Comparison of ENCODE assay signal across 1 cellular context in the genomic region with DNA sequence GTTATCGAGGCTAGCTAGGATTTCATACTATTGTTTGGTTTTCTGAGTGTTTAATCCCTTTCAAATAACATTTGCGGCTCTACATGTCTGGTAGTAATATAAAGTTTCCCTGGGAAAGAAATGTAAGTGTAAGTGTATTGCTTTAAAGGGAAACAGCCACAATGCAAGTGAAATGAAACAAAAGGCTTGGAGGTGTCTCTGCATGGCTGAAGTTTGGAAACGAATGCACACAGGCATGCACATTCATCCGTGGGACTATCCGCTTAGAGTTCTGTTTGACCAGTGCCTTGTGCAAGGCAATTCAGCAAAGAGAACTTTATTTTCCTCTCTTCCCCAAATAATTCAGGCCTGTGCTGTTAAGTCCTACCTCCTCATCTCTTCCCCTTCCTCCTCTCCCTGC.
TF ChIP-seq lines count a peak whose summit lies in the region.

No MANE protein-coding gene starts in this region.

TF ChIP-seq in A549, 52 proteins besides CTCF, POLR2A, EP300 and RAD21 (continued from another document):
- TF ChIP-seq, protein P1, sequence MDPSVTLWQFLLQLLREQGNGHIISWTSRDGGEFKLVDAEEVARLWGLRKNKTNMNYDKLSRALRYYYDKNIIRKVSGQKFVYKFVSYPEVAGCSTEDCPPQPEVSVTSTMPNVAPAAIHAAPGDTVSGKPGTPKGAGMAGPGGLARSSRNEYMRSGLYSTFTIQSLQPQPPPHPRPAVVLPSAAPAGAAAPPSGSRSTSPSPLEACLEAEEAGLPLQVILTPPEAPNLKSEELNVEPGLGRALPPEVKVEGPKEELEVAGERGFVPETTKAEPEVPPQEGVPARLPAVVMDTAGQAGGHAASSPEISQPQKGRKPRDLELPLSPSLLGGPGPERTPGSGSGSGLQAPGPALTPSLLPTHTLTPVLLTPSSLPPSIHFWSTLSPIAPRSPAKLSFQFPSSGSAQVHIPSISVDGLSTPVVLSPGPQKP (IDR thresholded peaks at IDR 0.05; ENCODE audit: low read depth, low read length), result no peak
- TF ChIP-seq HOXB13 (CRISPR knock-in tag; IDR thresholded peaks at IDR 0.05; ENCODE audit: low read depth) (no peak), HES2 (IDR thresholded peaks at IDR 0.05) (no peak)
